9 cellular contexts compared by ENCODE assay signal in genomic region chr10:11113156-11113555, GRCh38.
DNase-seq lines count a peak whose midpoint lies in the region; ATAC-seq, FAIRE-seq and TF ChIP-seq lines count a peak whose summit lies in the region.
"Had no signal": no experiment of that assay in that cellular context is flagged by ENCODE, and none has a peak within 500 bp of the region (broad histone marks: within the 10 kb centered on the region; RNA-seq: fewer than 3 reads in every experiment).

No MANE protein-coding gene starts in this region.

- no peaks in the 10 kb centered on the region for H3K4me1 ChIP-seq in effector memory CD4-positive, alpha-beta T cell (ENCODE audit: control insufficient read depth, insufficient read depth, low read length, poor library complexity, severe bottlenecking)
- H3K4me1 ChIP-seq in uterus, result no peaks in the 10 kb centered on the region
- H3K4me1 ChIP-seq: HAP-1 had no signal

- no peak for TF ChIP-seq POLR2A in uterus (IDR thresholded peaks at IDR 0.05)

- intact Hi-C loops in uterus (cut with DNase I; ENCODE audit: low total_unique reads), result no loop called here

- no peaks in the 10 kb centered on the region for H3K36me3 ChIP-seq in effector memory CD4-positive, alpha-beta T cell (ENCODE audit: control insufficient read depth, insufficient read depth, low read length)
- H3K36me3 ChIP-seq in uterus, result no peaks in the 10 kb centered on the region
- H3K36me3 ChIP-seq: HAP-1 had no signal

- FAIRE-seq in GM18507 (lab: Jason Lieb, UNC), result peak; percentile 87

- no peak for TF ChIP-seq CTCF in uterus (IDR thresholded peaks at IDR 0.05)

- peak overlapping the region; percentile 30 for H3K27ac ChIP-seq in effector memory CD4-positive, alpha-beta T cell (ENCODE audit: insufficient read depth, low read length, poor library complexity, severe bottlenecking)
- H3K27ac ChIP-seq in uterus, result no peak overlapping the region

- H3K27me3 ChIP-seq in effector memory CD4-positive, alpha-beta T cell (replicated peaks; ENCODE audit: control insufficient read depth, insufficient read depth, low read length, poor library complexity, severe bottlenecking), result no peaks in the 10 kb centered on the region
- no peaks in the 10 kb centered on the region for H3K27me3 ChIP-seq in uterus

- ATAC-seq in HG03460 (IDR thresholded peaks at IDR 0.05; ENCODE audit: unreplicated experiment), result peak; percentile 88

- peak; percentile 39 to 72 for DNase-seq in AML-193 (lab: John Stamatoyannopoulos, UW)
- DNase-seq in GM18507 (ENCODE audit: extremely low spot score, insufficient read length, low read depth), result peak; percentile 14
- peak in 2 of 3 donors; percentile 11 to 16 for DNase-seq in effector memory CD4-positive, alpha-beta T cell
- DNase-seq in NCI-H1092 treated with DMSO at 0.1 percent for 48 hours (lab: John Stamatoyannopoulos, UW), result no peak
- no peak for DNase-seq in SHP77 (lab: John Stamatoyannopoulos, UW)
- no peak for DNase-seq in G401 (ENCODE audit: low spot score)
- DNase-seq in uterus, result no peak

- H3K4me3 ChIP-seq in effector memory CD4-positive, alpha-beta T cell (ENCODE audit: insufficient read depth, low read depth, low read length, poor library complexity, severe bottlenecking), result no peak overlapping the region
- no peak overlapping the region for H3K4me3 ChIP-seq in uterus
- H3K4me3 ChIP-seq: HAP-1 had no signal

- H3K9me3 ChIP-seq in effector memory CD4-positive, alpha-beta T cell (ENCODE audit: control insufficient read depth, low read length), result no peaks in the 10 kb centered on the region
- no peaks in the 10 kb centered on the region for H3K9me3 ChIP-seq in uterus
- H3K9me3 ChIP-seq: HAP-1 had no signal

- in situ Hi-C loops in G401 (cut with HindIII; ENCODE audit: low sequenced_read_pairs), result loop anchor here (5.0 kb wide), 1 partner anchor 36 kb away; no protein-coding TSS in a partner anchor

Comparison
In these comparisons a context has a peak if more than half of its experiments do, and no peak if none do; other contexts are left out.
1. DNase-seq: peak in AML-193 (2 of 2), GM18507 (single experiment) and effector memory CD4-positive, alpha-beta T cell (2 of 3); none in NCI-H1092 treated with DMSO at 0.1 percent for 48 hours (single experiment), SHP77 (0 of 2), G401 (single experiment) and uterus (0 of 2).